9 cellular contexts compared by ENCODE assay signal in the genomic region with DNA sequence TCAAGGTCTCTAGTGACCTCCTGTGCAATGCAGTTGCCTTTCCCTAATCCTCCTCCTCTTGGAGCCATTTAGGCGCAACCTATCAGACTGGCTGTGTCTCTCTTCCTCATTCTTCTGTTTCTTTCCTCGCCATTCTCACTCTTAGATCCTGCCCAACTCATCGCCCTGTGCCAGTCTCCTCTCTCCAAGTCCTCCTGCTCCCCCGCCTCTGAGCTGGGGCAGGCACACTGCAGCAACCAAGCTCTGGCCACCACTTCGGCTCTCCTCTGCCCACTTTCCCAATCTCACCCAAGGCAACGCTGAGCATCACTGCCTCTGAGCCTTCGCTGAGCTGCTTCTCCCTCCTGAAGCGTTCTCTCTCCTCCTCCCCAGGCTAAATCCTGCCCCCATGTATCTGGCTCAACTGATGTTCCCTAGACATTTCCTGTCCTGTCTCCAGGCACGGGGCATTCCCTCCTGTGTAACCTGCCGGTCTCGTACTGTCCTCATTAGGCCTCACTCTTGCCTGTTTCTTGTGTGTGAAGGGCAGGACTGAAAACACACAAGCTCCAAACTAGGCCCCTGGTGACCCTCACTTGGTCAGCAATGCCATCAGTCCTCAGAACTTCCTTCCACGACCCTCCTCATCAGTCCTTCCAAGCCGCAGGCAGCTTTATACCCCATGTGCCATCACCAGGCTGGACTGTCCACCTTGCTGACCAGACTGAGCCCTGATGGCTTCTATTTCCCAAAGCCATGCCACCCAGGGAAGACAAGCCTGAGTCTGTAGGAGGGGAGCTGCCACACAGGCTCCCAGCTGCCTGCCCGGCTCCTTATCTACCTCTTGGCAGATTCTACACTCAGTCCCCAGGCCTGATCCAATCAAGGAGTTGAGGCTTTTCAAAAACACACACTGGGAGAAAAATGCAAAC.
"Had no signal": no experiment of that assay in that cellular context is flagged by ENCODE, and none has a peak within 500 bp of the region (broad histone marks: within the 10 kb centered on the region; RNA-seq: fewer than 3 reads in every experiment).

No MANE protein-coding gene starts in this region.

- H3K36me3 ChIP-seq: gastrocnemius medialis had no signal

- DNase-seq: activated B cell treated with CpG ODN at 0.5 μM for 24 hours; activated gamma-delta T cell treated with Interleukin-2 at 50 U/mL for 16 hours; activated T-cell treated with anti-CD3 and anti-CD28 coated beads, Interleukin-2, amount 50 U/mL, for 4 hours; aorta; gastrocnemius medialis; stimulated activated CD4-positive, alpha-beta T cell treated with anti-CD3 and anti-CD28 coated beads, Interleukin-4, amount 100 ng/mL, for 4 hours had no signal

- H3K9me3 ChIP-seq: gastrocnemius medialis, pancreas, tibial artery had no signal

- H3K4me3 ChIP-seq: gastrocnemius medialis, hepatocyte, pancreas, tibial artery had no signal

- H3K27me3 ChIP-seq: gastrocnemius medialis, hepatocyte, pancreas, tibial artery had no signal

- H3K4me1 ChIP-seq: gastrocnemius medialis, pancreas, tibial artery had no signal

- H3K27ac ChIP-seq: gastrocnemius medialis, hepatocyte, pancreas, tibial artery had no signal

- ATAC-seq: activated T-cell treated with anti-CD3 and anti-CD28 coated beads, Interleukin-2, amount 50 U/mL, for 4 hours; gastrocnemius medialis had no signal
